Comparison of ENCODE assay signal across 9 cellular contexts in the genomic region with DNA sequence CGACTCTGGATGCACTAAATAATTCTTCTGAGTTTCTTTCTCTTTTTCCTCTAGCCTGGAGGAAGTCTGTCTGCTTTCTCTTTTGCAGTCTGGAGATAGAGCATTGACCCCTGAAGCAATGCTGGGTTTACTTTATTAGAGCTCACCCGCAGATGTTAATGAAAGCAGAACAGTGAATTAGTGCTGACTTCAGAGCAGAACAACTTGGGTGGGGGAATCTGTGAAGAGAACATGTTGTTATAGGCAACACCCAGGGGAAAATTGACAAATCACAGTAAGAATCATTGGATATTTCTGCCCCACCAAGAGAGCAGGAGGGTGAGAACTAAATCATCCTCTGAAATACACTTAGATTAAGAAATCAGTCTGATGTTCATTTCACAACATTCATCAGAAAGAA.
DNase-seq lines count a peak whose midpoint lies in the region; ATAC-seq, FAIRE-seq and TF ChIP-seq lines count a peak whose summit lies in the region.
"Had no signal": no experiment of that assay in that cellular context is flagged by ENCODE, and none has a peak within 500 bp of the region (broad histone marks: within the 10 kb centered on the region; RNA-seq: fewer than 3 reads in every experiment).

No MANE protein-coding gene starts in this region.

- H3K4me3 ChIP-seq in kidney (ENCODE audit: low read length in 2 of 2) (peak overlapping the region in 1 of 2 donors; percentile 3), neuronal stem cell (ENCODE audit: low read length in 2 of 2) (no peak overlapping the region)

- H4K8ac ChIP-seq in neuronal stem cell (ENCODE audit: low read depth, low read length) = no peak overlapping the region

- peak overlapping the region; percentile 9 to 47 for H3K27ac ChIP-seq in kidney (ENCODE audit: low read depth in 2 of 2, low read length in 2 of 2)
- no peak overlapping the region for H3K27ac ChIP-seq in neuronal stem cell (replicated peaks; ENCODE audit: low read length)

- no peak overlapping the region for H3K4me2 ChIP-seq in neuronal stem cell (ENCODE audit: insufficient read depth, low read length, poor library complexity, severe bottlenecking)

- no peak overlapping the region for H4K91ac ChIP-seq in neuronal stem cell (ENCODE audit: low read depth, low read length, poor library complexity)

- no peak overlapping the region for H3K18ac ChIP-seq in neuronal stem cell (ENCODE audit: low read length)

- H2AFZ ChIP-seq in neuronal stem cell (ENCODE audit: low read length) = no peak overlapping the region

- no peak overlapping the region for H3K4ac ChIP-seq in neuronal stem cell (ENCODE audit: low read length)

- H2AK5ac ChIP-seq in neuronal stem cell (ENCODE audit: low read depth, low read length) = no peak overlapping the region

- intact Hi-C loops in kidney (cut with DNase I) = no loop called here

- TF ChIP-seq CTCF in GM20000 (IDR thresholded peaks at IDR 0.05; ENCODE audit: extremely low read depth, missing control alignments) (no peak), kidney (IDR thresholded peaks at IDR 0.05; ENCODE audit: borderline replicate concordance, extremely low read depth, insufficient read depth) (no peak)

- H2BK120ac ChIP-seq in neuronal stem cell (ENCODE audit: low read depth, low read length) = no peak overlapping the region

- CTCF ChIA-PET in HEK293T (lab: Yijun Ruan, JAX) = no interaction called here

- H3K9ac ChIP-seq in kidney (ENCODE audit: low read length in 2 of 2) (no peak overlapping the region), neuronal stem cell (ENCODE audit: low read depth, low read length, poor library complexity) (no peak overlapping the region)

- DNase-seq in GM20000 (ENCODE audit: low spot score) (peak; percentile 17), astrocyte of the hippocampus (ENCODE audit: low read depth, low spot score) (peak; percentile 52), kidney (no peak), stromal cell of bone marrow (ENCODE audit: low read depth) (peak; percentile 53), neuronal stem cell (ENCODE audit: low spot score) (no peak), HEK293T (ENCODE audit: extremely low spot score) (no peak), inferior parietal cortex (ENCODE audit: extremely low spot score) (no peak)
- DNase-seq: activated T-cell treated with anti-CD3 and anti-CD28 coated beads, Interleukin-2, amount 50 U/mL, for 4 hours had no signal

- H2BK5ac ChIP-seq in neuronal stem cell (ENCODE audit: low read length) = no peak overlapping the region

- H3K9me3 ChIP-seq in kidney (ENCODE audit: control insufficient read depth in 1 of 2, low read length in 2 of 2) (no peaks in the 10 kb centered on the region), neuronal stem cell (replicated peaks in 1 of 2; ENCODE audit: control insufficient read depth in 2 of 2, insufficient read depth in 1 of 2, low read depth in 1 of 2, low read length in 2 of 2) (peaks cover 2 to 34% of the 10 kb centered on the region in 2 donors)

- no peak for FAIRE-seq in kidney (lab: Jason Lieb, UNC)

- no peak for ATAC-seq in GM19328 (IDR thresholded peaks at IDR 0.05; ENCODE audit: unreplicated experiment)
- ATAC-seq: activated T-cell treated with anti-CD3 and anti-CD28 coated beads, Interleukin-2, amount 50 U/mL, for 4 hours had no signal

- peaks cover 5 to 20% of the 10 kb centered on the region in 2 donors for H3K4me1 ChIP-seq in kidney (ENCODE audit: control insufficient read depth in 1 of 2, insufficient read depth in 1 of 2, low read depth in 1 of 2, low read length in 2 of 2)
- H3K4me1 ChIP-seq in neuronal stem cell (ENCODE audit: control insufficient read depth in 2 of 2, insufficient read depth in 1 of 2, low read depth in 1 of 2, low read length in 2 of 2) = peaks cover 3 to 4% of the 10 kb centered on the region in 2 donors

- H3K27me3 ChIP-seq in neuronal stem cell (ENCODE audit: control insufficient read depth in 3 of 3, insufficient read depth in 3 of 3, low read depth in 1 of 3, low read length in 3 of 3) = no peaks in the 10 kb centered on the region

- H2BK12ac ChIP-seq in neuronal stem cell (ENCODE audit: low read length) = no peak overlapping the region

- POLR2A ChIA-PET in HEK293T (lab: Yijun Ruan, JAX) = no interaction called here

- H3K36me3 ChIP-seq in kidney (ENCODE audit: control insufficient read depth in 1 of 2, insufficient read depth in 2 of 2, low read length in 2 of 2) (no peaks in the 10 kb centered on the region), neuronal stem cell (replicated peaks in 1 of 2; ENCODE audit: control insufficient read depth in 2 of 2, insufficient read depth in 2 of 2, low read length in 2 of 2) (peaks cover 0 to 2% of the 10 kb centered on the region in 2 donors)

- no peak overlapping the region for H2BK15ac ChIP-seq in neuronal stem cell (ENCODE audit: low read length)

- H3K79me1 ChIP-seq in neuronal stem cell (ENCODE audit: low read depth, low read length) = peaks cover 3% of the 10 kb centered on the region

- no peak overlapping the region for H3K14ac ChIP-seq in neuronal stem cell (ENCODE audit: low read length)

- H3K23ac ChIP-seq in neuronal stem cell (ENCODE audit: low read depth, low read length, poor library complexity) = no peak overlapping the region

- no CpG with 5 or more reads among the region's 2 CpGs for WGBS in neuronal stem cell (ENCODE audit: extremely low coverage in 2 of 2, insufficient read length in 2 of 2, insufficient replicate concordance in 1 of 2), 2 donors

TF ChIP-seq in HEK293T, 16 proteins besides CTCF, POLR2A, EP300 and RAD21:
- TF ChIP-seq ELF4 (IDR thresholded peaks at IDR 0.05) (no peak), FOXA1 (IDR thresholded peaks at IDR 0.05) (no peak), TARDBP (IDR thresholded peaks at IDR 0.05) (no peak), FOXM1 (IDR thresholded peaks at IDR 0.05; ENCODE audit: borderline replicate concordance) (no peak), LEF1 (IDR thresholded peaks at IDR 0.05; ENCODE audit: borderline replicate concordance) (no peak), SUZ12 (IDR thresholded peaks at IDR 0.05) (no peak), NFRKB (IDR thresholded peaks at IDR 0.05) (no peak), ZNF384 (IDR thresholded peaks at IDR 0.05) (no peak), HDGF (IDR thresholded peaks at IDR 0.05; ENCODE audit: borderline replicate concordance) (no peak)

Comparison
In these comparisons a context has a peak if more than half of its experiments do, and no peak if none do; other contexts are left out.
1. DNase-seq: peak in GM20000 (single experiment), astrocyte of the hippocampus (single experiment) and stromal cell of bone marrow (single experiment); none in kidney (single experiment), neuronal stem cell (single experiment), HEK293T (single experiment) and inferior parietal cortex (single experiment).